Comparison of ENCODE assay signal across 25 cellular contexts in genomic region chr2:196504788-196505187, GRCh38.
A peak's percentile ranks its signal among the peaks of the same experiment; 100 is the strongest.
DNase-seq lines count a peak whose midpoint lies in the region; ATAC-seq and TF ChIP-seq lines count a peak whose summit lies in the region.
"Had no signal": no experiment of that assay in that cellular context is flagged by ENCODE, and none has a peak within 500 bp of the region (broad histone marks: within the 10 kb centered on the region; RNA-seq: fewer than 3 reads in every experiment).

No MANE protein-coding gene starts in this region.

- H3K4me1 Mint-ChIP-seq in neural progenitor cell: peaks cover 7% of the 10 kb centered on the region
- H3K4me1 Mint-ChIP-seq in activated CD4-positive, alpha-beta T cell treated with anti-CD3 and anti-CD28 coated beads, Interleukin-2, amount 10 ng/mL, durations not matched to agents 24 days and 14 days: no peaks in the 10 kb centered on the region

- no peak overlapping the region for H3K27ac ChIP-seq in neural progenitor cell
- H3K27ac ChIP-seq: BLaER1 treated with 17β-estradiol and CSF1 and Interleukin-3, amounts not matched to agents 10 nM and 100 nM; body of pancreas; esophagus squamous epithelium; gastroesophageal sphincter; GM23248; neutrophil; psoas muscle; upper lobe of right lung had no signal

- no peaks in the 10 kb centered on the region for H3K4me1 ChIP-seq in neural progenitor cell
- H3K4me1 ChIP-seq: BLaER1 treated with 17β-estradiol and CSF1 and Interleukin-3, amounts not matched to agents 10 nM and 100 nM; body of pancreas; gastroesophageal sphincter; psoas muscle; upper lobe of right lung had no signal

- H4K20me1 ChIP-seq in neural progenitor cell (ENCODE audit: low read depth): no peaks in the 10 kb centered on the region
- H4K20me1 ChIP-seq: BLaER1 treated with 17β-estradiol and CSF1 and Interleukin-3, amounts not matched to agents 10 nM and 100 nM had no signal

- H3K9ac ChIP-seq in neural progenitor cell: no peak overlapping the region
- H3K9ac ChIP-seq: BLaER1 treated with 17β-estradiol and CSF1 and Interleukin-3, amounts not matched to agents 10 nM and 100 nM; GM23248 had no signal

- H3K36me3 ChIP-seq in neural progenitor cell: no peaks in the 10 kb centered on the region
- H3K36me3 ChIP-seq: BLaER1 treated with 17β-estradiol and CSF1 and Interleukin-3, amounts not matched to agents 10 nM and 100 nM; esophagus squamous epithelium; gastroesophageal sphincter; neutrophil; upper lobe of right lung had no signal

- peaks cover 2% of the 10 kb centered on the region for H3K36me3 Mint-ChIP-seq in neural progenitor cell
- H3K36me3 Mint-ChIP-seq in activated CD4-positive, alpha-beta T cell treated with anti-CD3 and anti-CD28 coated beads, Interleukin-2, amount 10 ng/mL, durations not matched to agents 24 days and 14 days (ENCODE audit: low read depth): no peaks in the 10 kb centered on the region

- H3K27ac Mint-ChIP-seq in neural progenitor cell: no peak overlapping the region
- no peak overlapping the region for H3K27ac Mint-ChIP-seq in activated CD4-positive, alpha-beta T cell treated with anti-CD3 and anti-CD28 coated beads, Interleukin-2, amount 10 ng/mL, durations not matched to agents 24 days and 14 days
- H3K27ac Mint-ChIP-seq: activated CD8-positive, alpha-beta T cell treated with anti-CD3 and anti-CD28 coated beads for 36 hours had no signal

- no peak overlapping the region for H2AFZ ChIP-seq in neural progenitor cell (replicated peaks)
- H2AFZ ChIP-seq: GM23248 had no signal

- no peaks in the 10 kb centered on the region for H3K9me3 ChIP-seq in neural progenitor cell (ENCODE audit: low read depth)
- H3K9me3 ChIP-seq: body of pancreas, esophagus squamous epithelium, gastroesophageal sphincter, neutrophil, psoas muscle, upper lobe of right lung had no signal

- H3K4me3 ChIP-seq in neural progenitor cell: no peak overlapping the region
- H3K4me3 ChIP-seq: BLaER1 treated with 17β-estradiol and CSF1 and Interleukin-3, amounts not matched to agents 10 nM and 100 nM; body of pancreas; esophagus squamous epithelium; gastroesophageal sphincter; GM23248; psoas muscle; upper lobe of right lung had no signal

- no peaks in the 10 kb centered on the region for H3K79me2 ChIP-seq in neural progenitor cell (ENCODE audit: low read depth)

- no peak for TF ChIP-seq CTCF in neural progenitor cell (IDR thresholded peaks at IDR 0.05)

- H3K4me3 Mint-ChIP-seq in neural progenitor cell: no peak overlapping the region
- H3K4me3 Mint-ChIP-seq in activated CD4-positive, alpha-beta T cell treated with anti-CD3 and anti-CD28 coated beads, Interleukin-2, amount 10 ng/mL, durations not matched to agents 24 days and 14 days: no peak overlapping the region
- H3K4me3 Mint-ChIP-seq: activated CD8-positive, alpha-beta T cell treated with anti-CD3 and anti-CD28 coated beads for 36 hours had no signal

- H3F3A ChIP-seq in neural progenitor cell (ENCODE audit: low read depth): no peaks in the 10 kb centered on the region

- ATAC-seq in GM18499 (IDR thresholded peaks at IDR 0.05; ENCODE audit: insufficient read depth, unreplicated experiment) (peak; percentile 77), GM19328 (IDR thresholded peaks at IDR 0.05; ENCODE audit: unreplicated experiment) (peak; percentile 77), HG02852 (IDR thresholded peaks at IDR 0.05; ENCODE audit: unreplicated experiment) (peak; percentile 75), HG03565 (IDR thresholded peaks at IDR 0.05; ENCODE audit: unreplicated experiment) (peak; percentile 91), GM19452 (IDR thresholded peaks at IDR 0.05; ENCODE audit: unreplicated experiment) (no peak)
- ATAC-seq: activated CD8-positive, alpha-beta T cell treated with anti-CD3 and anti-CD28 coated beads for 36 hours; body of pancreas; gastroesophageal sphincter; HepG2; psoas muscle; Right ventricle myocardium inferior; upper lobe of right lung had no signal

- no peaks in the 10 kb centered on the region for H3K9me3 Mint-ChIP-seq in neural progenitor cell
- H3K9me3 Mint-ChIP-seq in activated CD4-positive, alpha-beta T cell treated with anti-CD3 and anti-CD28 coated beads, Interleukin-2, amount 10 ng/mL, durations not matched to agents 24 days and 14 days: no peaks in the 10 kb centered on the region
- H3K9me3 Mint-ChIP-seq: activated CD8-positive, alpha-beta T cell treated with anti-CD3 and anti-CD28 coated beads for 36 hours had no signal

- no peaks in the 10 kb centered on the region for H3K27me3 Mint-ChIP-seq in neural progenitor cell (ENCODE audit: insufficient read depth, low read depth)
- H3K27me3 Mint-ChIP-seq in activated CD4-positive, alpha-beta T cell treated with anti-CD3 and anti-CD28 coated beads, Interleukin-2, amount 10 ng/mL, durations not matched to agents 24 days and 14 days: peaks cover 18% of the 10 kb centered on the region

- intact Hi-C loops in activated CD4-positive, alpha-beta T cell treated with anti-CD3 and anti-CD28 coated beads, Interleukin-2, amount 10 ng/mL, durations not matched to agents 24 days and 14 days (cut with micrococcal nuclease): no loop called here

- H3K4me2 ChIP-seq in neural progenitor cell: no peak overlapping the region
- H3K4me2 ChIP-seq: BLaER1 treated with 17β-estradiol and CSF1 and Interleukin-3, amounts not matched to agents 10 nM and 100 nM had no signal

- H3K27me3 ChIP-seq in neural progenitor cell: no peaks in the 10 kb centered on the region
- H3K27me3 ChIP-seq: BLaER1 treated with 17β-estradiol and CSF1 and Interleukin-3, amounts not matched to agents 10 nM and 100 nM; body of pancreas; esophagus squamous epithelium; gastroesophageal sphincter; upper lobe of right lung had no signal

- DNase-seq in neural progenitor cell (ENCODE audit: low spot score): no peak
- DNase-seq in activated CD4-positive, alpha-beta T cell treated with anti-CD3 and anti-CD28 coated beads, Interleukin-2, amount 10 ng/mL, durations not matched to agents 24 days and 14 days: no peak
- DNase-seq: activated CD8-positive, alpha-beta T cell treated with anti-CD3 and anti-CD28 coated beads for 36 hours; activated gamma-delta T cell treated with Interleukin-2 at 50 U/mL for 16 hours; activated T-cell treated with anti-CD3 and anti-CD28 coated beads for 4 hours; body of pancreas; EL; esophagus squamous epithelium; GM23248; kidney; mammary epithelial cell; NCI-H1092; NCI-H1930; psoas muscle; upper lobe of right lung had no signal
